Comparison of ENCODE assay signal across 23 cellular contexts in the genomic region with DNA sequence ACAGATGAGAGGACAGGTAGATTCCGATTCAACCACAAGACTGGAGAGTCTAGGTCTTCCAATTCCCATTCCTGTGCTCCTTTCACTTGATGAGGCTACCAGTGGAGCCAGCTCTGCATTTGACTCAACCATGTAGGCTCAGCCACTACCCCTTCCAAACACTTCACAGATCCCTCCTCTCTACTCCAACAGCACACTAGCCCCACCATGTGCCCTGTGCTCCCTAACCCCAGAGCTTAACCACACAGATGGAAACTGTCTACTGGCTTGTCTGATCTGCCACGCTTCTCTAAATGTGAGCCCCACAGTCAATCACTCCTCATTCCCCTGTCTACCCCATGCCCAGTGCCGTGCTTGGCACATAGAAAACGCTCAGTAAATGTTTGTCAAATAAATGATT.
DNase-seq lines count a peak whose midpoint lies in the region; TF ChIP-seq lines count a peak whose summit lies in the region.
"Had no signal": no experiment of that assay in that cellular context is flagged by ENCODE, and none has a peak within 500 bp of the region (broad histone marks: within the 10 kb centered on the region; RNA-seq: fewer than 3 reads in every experiment).

No MANE protein-coding gene starts in this region.

- H3K9me3 ChIP-seq in H9 (ENCODE audit: control insufficient read depth, low read depth, low read length) (no peaks in the 10 kb centered on the region), WERI-Rb-1 (ENCODE audit: severe bottlenecking) (no peaks in the 10 kb centered on the region), adrenal gland (replicated peaks in 1 of 3) (no peaks in the 10 kb centered on the region)
- H3K9me3 ChIP-seq: BLaER1, SJCRH30 had no signal

- peaks cover 11% of the 10 kb centered on the region in 2 experiments for H3K4me1 Mint-ChIP-seq in H9

- H2BK120ac ChIP-seq in H9 (ENCODE audit: low read depth, low read length, poor library complexity, severe bottlenecking) (no peak overlapping the region), mesendoderm (ENCODE audit: low read depth, low read length) (no peak overlapping the region)

- H4K91ac ChIP-seq in H9 (ENCODE audit: insufficient read length, low read depth, low read length): no peak overlapping the region

- H3K79me1 ChIP-seq in H9 (ENCODE audit: insufficient read depth, low read depth, low read length, poor library complexity, severe bottlenecking) (no peaks in the 10 kb centered on the region), mesendoderm (ENCODE audit: low read length) (no peaks in the 10 kb centered on the region)

- no CpG with 5 or more reads among the region's 4 CpGs for WGBS in H9 (ENCODE audit: extremely low coverage, insufficient read length, low lambda C conversion rate)
- WGBS in mesendoderm (ENCODE audit: extremely low coverage, insufficient coverage, low lambda C conversion rate): no CpG with 5 or more reads among the region's 4 CpGs
- WGBS in adrenal gland, 4 donors: 73 to 86% (median 78%) methylated on average over 4 of the region's 4 CpGs

- H2BK12ac ChIP-seq in H9 (ENCODE audit: insufficient read length, low read depth, low read length): no peak overlapping the region

- no peak overlapping the region for H3K18ac ChIP-seq in H9 (ENCODE audit: insufficient read length, low read depth, low read length)
- H3K18ac ChIP-seq in mesendoderm (ENCODE audit: low read length): no peak overlapping the region

- H3K9ac ChIP-seq in H9 (ENCODE audit: extremely low read depth, insufficient read length, low read length): no peak overlapping the region
- H3K9ac ChIP-seq in mesendoderm (ENCODE audit: low read length): no peak overlapping the region
- H3K9ac ChIP-seq: BLaER1 had no signal

- H3K27ac Mint-ChIP-seq in H9: peak overlapping the region in 1 of 3 experiments; percentile 16; a peak in 1 of 7 replicates
- H3K27ac Mint-ChIP-seq: CD4-positive, alpha-beta T cell; HFFc6 had no signal

- H3K4me2 ChIP-seq in H9 (ENCODE audit: insufficient read depth, insufficient read length, low read length): no peak overlapping the region
- H3K4me2 ChIP-seq in mesendoderm (ENCODE audit: low read length): no peak overlapping the region
- H3K4me2 ChIP-seq: BLaER1 had no signal

- H3K23ac ChIP-seq in H9 (ENCODE audit: insufficient read length, low read depth, low read length): no peak overlapping the region
- no peak overlapping the region for H3K23ac ChIP-seq in mesendoderm (ENCODE audit: low read length)

- no peaks in the 10 kb centered on the region for H3K36me3 ChIP-seq in WERI-Rb-1
- H3K36me3 ChIP-seq in mesendoderm (ENCODE audit: control insufficient read depth, insufficient read depth, low read length): no peaks in the 10 kb centered on the region
- H3K36me3 ChIP-seq in adrenal gland (replicated peaks in 1 of 2): no peaks in the 10 kb centered on the region
- H3K36me3 ChIP-seq: BLaER1, SJCRH30 had no signal

- H2BK20ac ChIP-seq in H9 (ENCODE audit: low read depth, low read length, poor library complexity, severe bottlenecking): no peak overlapping the region

- intact Hi-C loops in adrenal gland (cut with DNase I): no loop called here

- H4K8ac ChIP-seq in H9 (replicated peaks; ENCODE audit: insufficient read length, low read depth, low read length): no peak overlapping the region
- H4K8ac ChIP-seq in mesendoderm (ENCODE audit: low read depth, low read length): no peak overlapping the region

- H2AK5ac ChIP-seq in H9 (ENCODE audit: insufficient read length, low read length) (no peak overlapping the region), mesendoderm (ENCODE audit: low read length) (no peak overlapping the region)

- H3K4me3 ChIP-seq in WERI-Rb-1 (ENCODE audit: low read depth, low read length): no peak overlapping the region
- H3K4me3 ChIP-seq in mesendoderm (ENCODE audit: low read length): no peak overlapping the region
- H3K4me3 ChIP-seq in adrenal gland: no peak overlapping the region
- H3K4me3 ChIP-seq: BLaER1, SJCRH30 had no signal

- TF ChIP-seq POLR2A in adrenal gland (IDR thresholded peaks at IDR 0.05): no peak

- H3K14ac ChIP-seq in H9 (ENCODE audit: insufficient read depth, low read length): no peak overlapping the region

- H3K27ac ChIP-seq in H9 (ENCODE audit: insufficient read length, low read depth, low read length) (no peak overlapping the region), WERI-Rb-1 (no peak overlapping the region), mesendoderm (ENCODE audit: low read depth, low read length) (no peak overlapping the region), adrenal gland (no peak overlapping the region)
- H3K27ac ChIP-seq: 22Rv1, BLaER1, SJCRH30 had no signal

- H3K27me3 ChIP-seq in H9 (ENCODE audit: insufficient read depth, low read length) (no peaks in the 10 kb centered on the region), WERI-Rb-1 (ENCODE audit: insufficient read depth, low read depth, severe bottlenecking) (no peaks in the 10 kb centered on the region), mesendoderm (ENCODE audit: insufficient read depth, low read length, poor library complexity) (no peaks in the 10 kb centered on the region), adrenal gland (no peaks in the 10 kb centered on the region)
- H3K27me3 ChIP-seq: BLaER1 had no signal

- H3K4me1 ChIP-seq in H9 (ENCODE audit: insufficient read depth, low read length) (no peaks in the 10 kb centered on the region), mesendoderm (ENCODE audit: control insufficient read depth, low read depth, low read length) (no peaks in the 10 kb centered on the region), adrenal gland (replicated peaks in 1 of 2) (no peaks in the 10 kb centered on the region)
- H3K4me1 ChIP-seq: SJCRH30 had no signal

- no peak overlapping the region for H3K4me3 Mint-ChIP-seq in H9
- H3K4me3 Mint-ChIP-seq: CD4-positive, alpha-beta T cell; HFFc6 had no signal

- no peaks in the 10 kb centered on the region for H3K36me3 Mint-ChIP-seq in H9 (ENCODE audit: insufficient read depth in 1 of 3, low read depth in 3 of 3)

- H2BK15ac ChIP-seq in H9 (ENCODE audit: low read depth, low read length) (no peak overlapping the region), mesendoderm (replicated peaks; ENCODE audit: low read depth) (no peak overlapping the region)

- no peak overlapping the region for H3T11ph ChIP-seq in H9 (ENCODE audit: low read length)

- no peaks in the 10 kb centered on the region for H3K23me2 ChIP-seq in H9 (ENCODE audit: insufficient read length, low read depth, low read length, poor library complexity, severe bottlenecking)

- H3K4ac ChIP-seq in H9 (ENCODE audit: low read depth, low read length) (no peak overlapping the region), mesendoderm (ENCODE audit: low read depth, low read length) (no peak overlapping the region)

- no peak overlapping the region for H2BK5ac ChIP-seq in H9 (ENCODE audit: insufficient read length, low read length)
- no peak overlapping the region for H2BK5ac ChIP-seq in mesendoderm (ENCODE audit: low read length)

- peaks cover 2% of the 10 kb centered on the region; the same call in 1 of the 2 replicates for H3K27me3 Mint-ChIP-seq in H9 (ENCODE audit: low read depth)

- no peak overlapping the region for H2AFZ ChIP-seq in H9 (ENCODE audit: low read length)

- H4K5ac ChIP-seq in H9 (ENCODE audit: insufficient read length, low read depth, low read length) (no peak overlapping the region), mesendoderm (ENCODE audit: low read length) (no peak overlapping the region)

- no peaks in the 10 kb centered on the region for H3K79me2 ChIP-seq in H9 (ENCODE audit: insufficient read depth, low read length)
- no peaks in the 10 kb centered on the region for H3K79me2 ChIP-seq in mesendoderm (ENCODE audit: control insufficient read depth, insufficient read depth, low read length)

- H3K9me3 Mint-ChIP-seq in H9: no peaks in the 10 kb centered on the region

- peak; percentile 21 for DNase-seq in DMS 273 (lab: John Stamatoyannopoulos, UW; ENCODE audit: unreplicated experiment)
- no peak for DNase-seq in DMS 273 treated with DMSO at 0.1 percent for 48 hours (lab: John Stamatoyannopoulos, UW)
- DNase-seq in H9: no peak
- peak; percentile 41 for DNase-seq in WERI-Rb-1
- peak; percentile 31 for DNase-seq in mesendoderm
- no peak for DNase-seq in NCI-H1694 (lab: John Stamatoyannopoulos, UW)
- DNase-seq in UCSD-AML1 (lab: John Stamatoyannopoulos, UW; ENCODE audit: unreplicated experiment): no peak
- DNase-seq in adrenal gland: no peak
- DNase-seq: ACHN; CD4-positive, alpha-beta T cell; COR-L47; GDM1; HFFc6; Kasumi-1; MM.1S; NCI-H1092 treated with DMSO at 0.1 percent for 48 hours; NCI-H1436 treated with DMSO at 0.1 percent for 48 hours; NCI-H2029; NCI-H524 treated with DMSO at 0.1 percent for 48 hours; NK-92 treated with Interleukin-12 subunit alpha and Interleukin-12 subunit beta, amount 100 ng/mL, for 24 hours had no signal

- TF ChIP-seq CTCF in H9 (conservative IDR thresholded peaks at IDR 0.05) (peak; percentile 41; the same call in 2 of the 3 replicates), WERI-Rb-1 (IDR thresholded peaks at IDR 0.05; ENCODE audit: low read depth, low read length) (peak; percentile 59), adrenal gland (IDR thresholded peaks at IDR 0.05) (no peak)

- H4K20me1 ChIP-seq in H9 (ENCODE audit: control insufficient read depth, insufficient read depth, insufficient read length): no peaks in the 10 kb centered on the region
- H4K20me1 ChIP-seq: BLaER1 had no signal

- H3K56ac ChIP-seq in H9 (ENCODE audit: insufficient read length, low read depth, low read length): no peak overlapping the region
- no peak overlapping the region for H3K56ac ChIP-seq in mesendoderm (ENCODE audit: low read length)

Comparison
In these comparisons a context has a peak if more than half of its experiments do, and no peak if none do; other contexts are left out.
1. DNase-seq: peak in DMS 273 (single experiment), WERI-Rb-1 (single experiment) and mesendoderm (single experiment); none in DMS 273 treated with DMSO at 0.1 percent for 48 hours (single experiment), H9 (single experiment), NCI-H1694 (single experiment), UCSD-AML1 (single experiment) and adrenal gland (0 of 7).
2. CTCF ChIP-seq: peak in H9 (single experiment) and WERI-Rb-1 (single experiment); none in adrenal gland (0 of 6).